Comparison of ENCODE assay signal across 8 cellular contexts in the genomic region with DNA sequence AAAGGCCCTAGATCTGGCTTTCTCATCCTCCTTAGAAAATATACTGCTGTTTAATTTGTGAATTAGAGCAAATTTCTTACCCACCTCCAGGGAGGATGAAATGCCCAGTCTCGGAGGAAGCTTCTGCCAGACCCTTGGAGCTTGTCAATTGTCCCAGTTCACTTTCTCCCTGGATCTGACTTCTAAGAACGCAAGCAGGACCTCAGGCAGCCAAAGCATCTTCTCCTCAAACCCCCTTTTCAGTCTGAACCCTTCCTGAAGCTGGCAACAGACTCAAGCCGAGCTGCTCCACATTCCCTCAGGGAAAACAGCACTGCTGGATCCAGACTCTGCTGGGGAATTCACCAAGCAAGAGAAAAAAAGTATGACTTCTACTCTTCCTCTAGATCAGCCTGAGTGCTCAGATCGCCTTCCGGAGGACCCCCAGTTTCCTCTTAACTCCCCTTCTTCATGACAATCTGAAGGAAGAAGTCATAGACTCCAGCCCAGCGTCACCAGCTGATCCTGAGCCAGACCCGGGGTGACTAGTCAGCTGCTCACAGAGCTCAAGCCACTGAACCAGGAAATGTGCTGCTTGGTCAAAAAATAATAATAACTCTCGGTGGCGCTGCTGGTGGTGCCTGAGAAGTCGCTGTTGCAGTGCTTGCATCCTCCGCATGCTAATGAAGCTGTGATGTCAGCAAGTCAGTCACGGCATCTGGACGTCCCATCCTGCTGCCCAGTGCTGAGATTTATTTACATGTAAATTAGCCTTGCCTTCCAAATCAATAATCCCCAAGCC. TPM values are rescaled to one million over a fixed set of nuclear protein-coding genes. Genes with fewer than 3 reads are reported as not detected.
DNase-seq lines count a peak whose midpoint lies in the region; ATAC-seq and TF ChIP-seq lines count a peak whose summit lies in the region.

A gene with protein sequence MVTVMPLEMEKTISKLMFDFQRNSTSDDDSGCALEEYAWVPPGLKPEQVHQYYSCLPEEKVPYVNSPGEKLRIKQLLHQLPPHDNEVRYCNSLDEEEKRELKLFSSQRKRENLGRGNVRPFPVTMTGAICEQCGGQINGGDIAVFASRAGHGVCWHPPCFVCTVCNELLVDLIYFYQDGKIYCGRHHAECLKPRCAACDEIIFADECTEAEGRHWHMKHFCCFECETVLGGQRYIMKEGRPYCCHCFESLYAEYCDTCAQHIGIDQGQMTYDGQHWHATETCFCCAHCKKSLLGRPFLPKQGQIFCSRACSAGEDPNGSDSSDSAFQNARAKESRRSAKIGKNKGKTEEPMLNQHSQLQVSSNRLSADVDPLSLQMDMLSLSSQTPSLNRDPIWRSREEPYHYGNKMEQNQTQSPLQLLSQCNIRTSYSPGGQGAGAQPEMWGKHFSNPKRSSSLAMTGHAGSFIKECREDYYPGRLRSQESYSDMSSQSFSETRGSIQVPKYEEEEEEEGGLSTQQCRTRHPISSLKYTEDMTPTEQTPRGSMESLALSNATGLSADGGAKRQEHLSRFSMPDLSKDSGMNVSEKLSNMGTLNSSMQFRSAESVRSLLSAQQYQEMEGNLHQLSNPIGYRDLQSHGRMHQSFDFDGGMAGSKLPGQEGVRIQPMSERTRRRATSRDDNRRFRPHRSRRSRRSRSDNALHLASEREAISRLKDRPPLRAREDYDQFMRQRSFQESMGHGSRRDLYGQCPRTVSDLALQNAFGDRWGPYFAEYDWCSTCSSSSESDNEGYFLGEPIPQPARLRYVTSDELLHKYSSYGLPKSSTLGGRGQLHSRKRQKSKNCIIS (minus strand): TSS at position 641 of the 781 bp plus-strand sequence. CDS start 26,539 bp downstream, outside the sequence.

- TF ChIP-seq CTCF in WI38 (IDR thresholded peaks at IDR 0.05; ENCODE audit: low read depth, low read length) (no peak), omental fat pad (IDR thresholded peaks at IDR 0.05) (no peak)

- H3K4me3 ChIP-seq in WI38 (ENCODE audit: low read depth, low read length), result peak within 1 kb of the TSS; percentile 55

- DNase-seq in head of caudate nucleus (peak; percentile 68 to 95 (median 84)), omental fat pad (ENCODE audit: low spot score) (no peak), NCI-H2029 treated with DMSO at 0.1 percent for 48 hours (lab: John Stamatoyannopoulos, UW) (no peak)
- DNase-seq in activated CD4-positive, CD25-positive, alpha-beta regulatory T cell treated with anti-CD3 and anti-CD28 coated beads, Interleukin-2, amount 50 U/mL, for 72 hours, result no peak
- no peak for DNase-seq in stimulated activated CD4-positive, alpha-beta T cell treated with anti-CD3 and anti-CD28 coated beads, Interleukin-15, amount 100 ng/mL, for 24 hours

- ATAC-seq in GM18907 (IDR thresholded peaks at IDR 0.05; ENCODE audit: unreplicated experiment), result peak; percentile 84
- peak; percentile 91 for ATAC-seq in HG03045 (IDR thresholded peaks at IDR 0.05; ENCODE audit: unreplicated experiment)
- peak; percentile 8 for ATAC-seq in omental fat pad (ENCODE audit: low FRiP score)

- intact Hi-C loops in head of caudate nucleus (cut with DNase I), result loop anchor here (10.0 kb wide), 1 partner anchor 190 kb away; no protein-coding TSS in a partner anchor

RNA-seq across cellular contexts. Expression of the gene that starts here (rescaled TPM):
- total RNA-seq in omental fat pad, result 10 to 100 TPM; 56.1 to 88.4 (median 81.3) TPM

Comparison
In these comparisons a context has a peak if more than half of its experiments do, and no peak if none do; other contexts are left out.
1. ATAC-seq: peak in every context shown above with its lines; median percentile 91 in HG03045; 84 in GM18907; 8 in omental fat pad.
2. DNase-seq: peak in head of caudate nucleus (42 of 42); none in omental fat pad (single experiment), NCI-H2029 treated with DMSO at 0.1 percent for 48 hours (single experiment), activated CD4-positive, CD25-positive, alpha-beta regulatory T cell treated with anti-CD3 and anti-CD28 coated beads, Interleukin-2, amount 50 U/mL, for 72 hours (single experiment) and stimulated activated CD4-positive, alpha-beta T cell treated with anti-CD3 and anti-CD28 coated beads, Interleukin-15, amount 100 ng/mL, for 24 hours (single experiment).